In the genomic region with DNA sequence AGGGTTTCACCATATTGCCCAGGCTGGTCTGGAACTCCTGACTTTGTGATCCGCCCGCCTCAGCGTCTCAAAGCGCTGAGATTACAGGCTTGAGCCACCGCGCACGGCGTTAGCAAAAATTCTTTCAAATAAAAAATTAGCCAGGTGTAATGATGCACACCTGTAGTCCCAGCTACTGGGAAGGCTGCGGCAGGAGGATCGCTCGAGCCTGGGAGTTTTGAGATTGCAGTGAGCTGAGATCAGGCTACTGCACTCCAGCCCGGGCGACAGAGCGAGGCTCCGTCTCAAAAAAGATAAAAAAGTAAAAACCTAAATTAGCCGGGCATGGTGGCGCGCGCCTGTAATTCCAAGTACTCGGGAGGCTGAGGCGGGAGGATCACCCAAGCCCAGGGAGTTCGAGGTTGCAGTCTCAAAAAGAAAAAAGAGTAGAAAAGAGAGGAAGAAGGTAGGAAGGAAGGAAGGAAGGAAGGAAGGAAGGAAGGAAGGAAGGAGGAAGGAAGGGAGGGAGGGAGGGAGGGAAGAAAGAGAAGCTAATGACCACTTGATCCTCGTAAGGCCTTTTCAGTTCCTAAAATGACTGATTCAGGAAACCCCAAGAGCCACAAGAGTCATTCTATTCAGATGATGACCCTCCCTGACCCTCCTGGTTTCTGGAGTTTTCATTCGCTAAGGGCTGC, we compare ENCODE assay signal across 8 cellular contexts. TPM values are rescaled to one million over a fixed set of nuclear protein-coding genes. Genes with fewer than 3 reads are reported as not detected.
DNase-seq lines count a peak whose midpoint lies in the region; ATAC-seq and TF ChIP-seq lines count a peak whose summit lies in the region.

No MANE protein-coding gene starts in this region.

- H3K4me1 Mint-ChIP-seq in naive B cell: peaks cover 5 to 17% (median 8%) of the 10 kb centered on the region in 3 donors

- ATAC-seq in GM21619 (IDR thresholded peaks at IDR 0.05; ENCODE audit: unreplicated experiment) (peak; percentile 32), naive B cell (ENCODE audit: low read depth in 2 of 2) (peak in 1 of 2 donors; percentile 6)

- H3K9me3 ChIP-seq in MG63: no peaks in the 10 kb centered on the region

- H3K4me3 ChIP-seq in MG63 (peak overlapping the region; percentile 65), cardiac fibroblast (replicated peaks in 1 of 2; ENCODE audit: low read depth in 2 of 2, low read length in 2 of 2) (peak overlapping the region; percentile 52 to 67)

- peaks cover 0 to 5% (median 0%) of the 10 kb centered on the region in 7 donors for H3K9me3 Mint-ChIP-seq in naive B cell

- peaks cover 0 to 8% (median 0%) of the 10 kb centered on the region in 3 donors for H3K27me3 Mint-ChIP-seq in naive B cell

- H3K27me3 ChIP-seq in MG63: no peaks in the 10 kb centered on the region

- H3K36me3 Mint-ChIP-seq in naive B cell: no peaks in the 10 kb centered on the region

- peak overlapping the region in 3 of 6 donors; percentile 60 to 88 (median 80) for H3K27ac Mint-ChIP-seq in naive B cell

- no peaks in the 10 kb centered on the region for H3K36me3 ChIP-seq in MG63

- no peak for TF ChIP-seq CTCF in cardiac fibroblast (IDR thresholded peaks at IDR 0.05; ENCODE audit: low read depth, low read length)

- peak overlapping the region; percentile 72 to 89 (median 82) for H3K4me3 Mint-ChIP-seq in naive B cell

- DNase-seq in CMK (ENCODE audit: low read depth): peak; percentile 33
- no peak for DNase-seq in MG63
- no peak for DNase-seq in cardiac fibroblast (ENCODE audit: low read depth in 2 of 2)
- DNase-seq in naive B cell: no peak
- DNase-seq in cerebellum (ENCODE audit: low spot score): no peak
- no peak for DNase-seq in hippocampal formation (lab: John Stamatoyannopoulos, UW)
- no peak for DNase-seq in activated effector memory CD4-positive, alpha-beta T cell treated with Interleukin-2 at 50 U/mL for 16 hours

RNA-seq across cellular contexts. Expression of gene SRL, which starts 59.2 kb away (rescaled TPM):
- 0.03 TPM in 1 of 2 replicates, not detected in the other for total RNA-seq in MG63 (2014; rRNA removed; shearing (Covaris generic); ENCODE audit: low replicate concordance)
- not detected for polyA plus RNA-seq in naive B cell (ENCODE audit: low read depth in 6 of 6)
- total RNA-seq in cerebellum: 1.2 TPM
